ENCODE assay signal across 13 cellular contexts in genomic region chr12:53560912-53561589, GRCh38. TPM values are rescaled to one million over a fixed set of nuclear protein-coding genes. Genes with fewer than 3 reads are reported as not detected.
DNase-seq lines count a peak whose midpoint lies in the region; ATAC-seq and TF ChIP-seq lines count a peak whose summit lies in the region.
"Had no signal": no experiment of that assay in that cellular context is flagged by ENCODE, and none has a peak within 500 bp of the region (broad histone marks: within the 10 kb centered on the region; RNA-seq: fewer than 3 reads in every experiment).

No MANE protein-coding gene starts in this region.

- no peaks in the 10 kb centered on the region for H3K9me3 ChIP-seq in Caco-2
- no peaks in the 10 kb centered on the region for H3K9me3 ChIP-seq in left lung
- H3K9me3 ChIP-seq in CD4-positive, alpha-beta T cell (ENCODE audit: control insufficient read depth, low read length) = no peaks in the 10 kb centered on the region

- H3K27ac ChIP-seq in left lung = peak overlapping the region; percentile 16 to 30
- no peak overlapping the region for H3K27ac ChIP-seq in CD4-positive, alpha-beta T cell (ENCODE audit: low read depth, low read length)

- peaks cover 8% of the 10 kb centered on the region for H3K36me3 Mint-ChIP-seq in Caco-2 (ENCODE audit: insufficient read depth, unreplicated experiment)
- peaks cover 7% of the 10 kb centered on the region for H3K36me3 Mint-ChIP-seq in CD4-positive, alpha-beta T cell (ENCODE audit: low read depth)

- no peaks in the 10 kb centered on the region for H3K9me3 Mint-ChIP-seq in Caco-2 (ENCODE audit: unreplicated experiment)
- no peaks in the 10 kb centered on the region for H3K9me3 Mint-ChIP-seq in CD4-positive, alpha-beta T cell
- H3K9me3 Mint-ChIP-seq: mesothelial cell of epicardium had no signal

- no peak for ATAC-seq in left lung
- ATAC-seq in GM19351 (IDR thresholded peaks at IDR 0.05; ENCODE audit: unreplicated experiment) = no peak
- no peak for ATAC-seq in CD4-positive, alpha-beta T cell (ENCODE audit: poor library complexity)
- no peak for ATAC-seq in GM18511 (IDR thresholded peaks at IDR 0.05; ENCODE audit: unreplicated experiment)

- H3K4me3 Mint-ChIP-seq in Caco-2 (ENCODE audit: unreplicated experiment) = no peak overlapping the region
- H3K4me3 Mint-ChIP-seq in CD4-positive, alpha-beta T cell = no peak overlapping the region
- H3K4me3 Mint-ChIP-seq: mesothelial cell of epicardium had no signal

- POLR2A ChIA-PET in Caco-2 (lab: Charles Lee) = interaction anchor here (0.7 kb wide), 1 partner anchor 63 kb away, joined by 3 read pairs; no protein-coding TSS in a partner anchor
- POLR2A ChIA-PET in CD4-positive, alpha-beta T cell (lab: Charles Lee) = no interaction called here

- H3K27ac Mint-ChIP-seq in Caco-2 (ENCODE audit: unreplicated experiment) = peak overlapping the region; percentile 49
- no peak overlapping the region for H3K27ac Mint-ChIP-seq in CD4-positive, alpha-beta T cell

- CTCF ChIA-PET in Caco-2 (lab: Charles Lee) = no interaction called here
- CTCF ChIA-PET in CD4-positive, alpha-beta T cell (lab: Charles Lee) = no interaction called here

- H3K36me3 ChIP-seq in Caco-2 (ENCODE audit: control insufficient read depth, insufficient read depth, low read length) = no peaks in the 10 kb centered on the region
- no peaks in the 10 kb centered on the region for H3K36me3 ChIP-seq in left lung

- TF ChIP-seq CTCF in Caco-2 (IDR thresholded peaks at IDR 0.05; ENCODE audit: insufficient read depth in 1 of 2, low read depth in 1 of 2, low read length in 1 of 2, severe bottlenecking in 1 of 2, unreplicated experiment in 1 of 2) = no peak
- no peak for TF ChIP-seq CTCF in left lung (IDR thresholded peaks at IDR 0.05)
- no peak for TF ChIP-seq CTCF in CD4-positive, alpha-beta T cell (IDR thresholded peaks at IDR 0.05)

- H3K4me3 ChIP-seq in Caco-2 (ENCODE audit: low read depth, low read length) = no peak overlapping the region
- H3K4me3 ChIP-seq in left lung = no peak overlapping the region

- DNase-seq in Caco-2 = no peak
- peak; percentile 53 for DNase-seq in HT1080 (ENCODE audit: low read depth)
- DNase-seq in amniotic epithelial cell (ENCODE audit: low read depth) = peak; percentile 17
- no peak for DNase-seq in left lung
- no peak for DNase-seq in UCSD-AML1 (lab: John Stamatoyannopoulos, UW; ENCODE audit: unreplicated experiment)
- no peak for DNase-seq in CD4-positive, alpha-beta T cell
- DNase-seq: activated CD4-positive, alpha-beta T cell treated with anti-CD3 and anti-CD28 coated beads, Interleukin-2, amount 50 U/mL, for 1 hour; NCI-H1436 treated with DMSO at 0.1 percent for 48 hours; NCI-H748 treated with DMSO at 0.1 percent for 48 hours had no signal

- intact Hi-C loops in Caco-2 (cut with micrococcal nuclease; ENCODE audit: unreplicated experiment) = no loop called here
- intact Hi-C loops in left lung (cut with DNase I) = no loop called here
- intact Hi-C loops in CD4-positive, alpha-beta T cell (cut with DNase I, micrococcal nuclease) = no loop called here

- no peaks in the 10 kb centered on the region for H3K27me3 Mint-ChIP-seq in Caco-2 (ENCODE audit: insufficient read depth, unreplicated experiment)
- no peaks in the 10 kb centered on the region for H3K27me3 Mint-ChIP-seq in CD4-positive, alpha-beta T cell

- H3K4me1 Mint-ChIP-seq in Caco-2 (ENCODE audit: low read depth, unreplicated experiment) = peaks cover 9% of the 10 kb centered on the region
- H3K4me1 Mint-ChIP-seq in CD4-positive, alpha-beta T cell (ENCODE audit: low read depth) = peaks cover 54% of the 10 kb centered on the region

- no peaks in the 10 kb centered on the region for H3K4me1 ChIP-seq in Caco-2
- peaks cover 9 to 43% of the 10 kb centered on the region in 2 donors for H3K4me1 ChIP-seq in left lung

- no TSS peak for BruUV-seq in Caco-2 (replicated peaks; lab: Mats Ljungman, UMichigan)

- H3K27me3 ChIP-seq in Caco-2 (replicated peaks; ENCODE audit: control insufficient read depth, insufficient read depth, low read length) (no peaks in the 10 kb centered on the region), left lung (no peaks in the 10 kb centered on the region)
- H3K27me3 ChIP-seq in CD4-positive, alpha-beta T cell (ENCODE audit: control insufficient read depth, insufficient read depth, low read length) = no peaks in the 10 kb centered on the region

RNA-seq across cellular contexts. Expression of gene NPFF, which starts 53.8 kb away (rescaled TPM):
- total RNA-seq in Caco-2 (2022) = 2.4 TPM in 1 of 2 replicates, not detected in the other
- total RNA-seq in HT1080 (2014; rRNA removed; shearing (Covaris generic)) = not detected in 2 replicates
- polyA plus RNA-seq in HT1080 (2015; cell fraction: cytosol; rRNA removed) = not detected in 2 replicates
- polyA plus RNA-seq in HT1080 (2015; cell fraction: nucleus; rRNA removed) = not detected in 2 replicates
- total RNA-seq in left lung = not detected
- total RNA-seq in CD4-positive, alpha-beta T cell = not detected
- total RNA-seq: mesothelial cell of epicardium, pulmonary artery endothelial cell had no signal

RNA-seq across cellular contexts. Expression of gene TARBP2, which starts 60.0 kb away (rescaled TPM):
- 43.9 and 50.7 TPM in 2 replicates for total RNA-seq in Caco-2 (2022)
- 88.1 and 98.4 TPM in 2 replicates for total RNA-seq in HT1080 (2014; rRNA removed; shearing (Covaris generic))
- polyA plus RNA-seq in HT1080 (2015; cell fraction: cytosol; rRNA removed) = 33.6 and 42.4 TPM in 2 replicates
- 88.7 and 97.6 TPM in 2 replicates for polyA plus RNA-seq in HT1080 (2015; cell fraction: nucleus; rRNA removed)
- total RNA-seq in left lung = 10 to 100 TPM; 35.6 to 39.9 TPM
- total RNA-seq in CD4-positive, alpha-beta T cell = 10 to 100 TPM; 21.7 to 22.4 TPM

Comparison
In these comparisons a context has a peak if more than half of its experiments do, and no peak if none do; other contexts are left out.
1. DNase-seq: peak in HT1080 (single experiment) and amniotic epithelial cell (single experiment); none in Caco-2 (0 of 2), left lung (0 of 2), UCSD-AML1 (single experiment) and CD4-positive, alpha-beta T cell (0 of 10).